ENCODE assay signal across 2 cellular contexts in the genomic region with DNA sequence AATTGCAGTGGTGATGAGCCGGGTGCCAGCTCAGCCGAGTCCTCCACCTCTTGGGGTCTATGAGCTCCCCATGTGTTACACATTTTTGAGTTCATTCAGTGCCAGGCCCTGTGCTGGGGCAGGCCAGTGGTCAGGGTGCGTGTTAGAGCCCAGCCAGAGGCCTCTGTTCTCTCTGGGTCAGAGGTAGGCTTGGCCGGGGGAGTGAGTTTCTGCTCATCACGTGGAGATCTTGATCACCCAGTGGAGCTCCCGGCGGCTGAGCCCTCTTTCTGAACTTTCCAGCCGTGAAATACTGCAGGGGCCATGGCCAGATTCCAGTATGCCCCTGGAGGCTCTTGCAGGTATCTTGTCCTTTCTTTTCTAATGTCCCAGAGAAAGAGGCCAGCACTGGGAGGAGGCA.
TF ChIP-seq lines count a peak whose summit lies in the region.

No MANE protein-coding gene starts in this region.

TF ChIP-seq in A549, 52 proteins besides CTCF, POLR2A, EP300 and RAD21 (continued from another document):
- TF ChIP-seq, protein P1, sequence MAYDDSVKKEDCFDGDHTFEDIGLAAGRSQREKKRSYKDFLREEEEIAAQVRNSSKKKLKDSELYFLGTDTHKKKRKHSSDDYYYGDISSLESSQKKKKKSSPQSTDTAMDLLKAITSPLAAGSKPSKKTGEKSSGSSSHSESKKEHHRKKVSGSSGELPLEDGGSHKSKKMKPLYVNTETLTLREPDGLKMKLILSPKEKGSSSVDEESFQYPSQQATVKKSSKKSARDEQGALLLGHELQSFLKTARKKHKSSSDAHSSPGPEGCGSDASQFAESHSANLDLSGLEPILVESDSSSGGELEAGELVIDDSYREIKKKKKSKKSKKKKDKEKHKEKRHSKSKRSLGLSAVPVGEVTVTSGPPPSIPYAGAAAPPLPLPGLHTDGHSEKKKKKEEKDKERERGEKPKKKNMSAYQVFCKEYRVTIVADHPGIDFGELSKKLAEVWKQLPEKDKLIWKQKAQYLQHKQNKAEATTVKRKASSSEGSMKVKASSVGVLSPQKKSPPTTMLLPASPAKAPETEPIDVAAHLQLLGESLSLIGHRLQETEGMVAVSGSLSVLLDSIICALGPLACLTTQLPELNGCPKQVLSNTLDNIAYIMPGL (CRISPR knock-in tag; IDR thresholded peaks at IDR 0.05; ENCODE audit: borderline replicate concordance), result no peak
- TF ChIP-seq FOXS1 (CRISPR knock-in tag; IDR thresholded peaks at IDR 0.05), result no peak
TF ChIP-seq in A549: peak in this region for 0.

TF ChIP-seq in GM23338, 12 proteins besides CTCF, POLR2A, EP300 and RAD21 (continued from another document):
- TF ChIP-seq, protein P2, sequence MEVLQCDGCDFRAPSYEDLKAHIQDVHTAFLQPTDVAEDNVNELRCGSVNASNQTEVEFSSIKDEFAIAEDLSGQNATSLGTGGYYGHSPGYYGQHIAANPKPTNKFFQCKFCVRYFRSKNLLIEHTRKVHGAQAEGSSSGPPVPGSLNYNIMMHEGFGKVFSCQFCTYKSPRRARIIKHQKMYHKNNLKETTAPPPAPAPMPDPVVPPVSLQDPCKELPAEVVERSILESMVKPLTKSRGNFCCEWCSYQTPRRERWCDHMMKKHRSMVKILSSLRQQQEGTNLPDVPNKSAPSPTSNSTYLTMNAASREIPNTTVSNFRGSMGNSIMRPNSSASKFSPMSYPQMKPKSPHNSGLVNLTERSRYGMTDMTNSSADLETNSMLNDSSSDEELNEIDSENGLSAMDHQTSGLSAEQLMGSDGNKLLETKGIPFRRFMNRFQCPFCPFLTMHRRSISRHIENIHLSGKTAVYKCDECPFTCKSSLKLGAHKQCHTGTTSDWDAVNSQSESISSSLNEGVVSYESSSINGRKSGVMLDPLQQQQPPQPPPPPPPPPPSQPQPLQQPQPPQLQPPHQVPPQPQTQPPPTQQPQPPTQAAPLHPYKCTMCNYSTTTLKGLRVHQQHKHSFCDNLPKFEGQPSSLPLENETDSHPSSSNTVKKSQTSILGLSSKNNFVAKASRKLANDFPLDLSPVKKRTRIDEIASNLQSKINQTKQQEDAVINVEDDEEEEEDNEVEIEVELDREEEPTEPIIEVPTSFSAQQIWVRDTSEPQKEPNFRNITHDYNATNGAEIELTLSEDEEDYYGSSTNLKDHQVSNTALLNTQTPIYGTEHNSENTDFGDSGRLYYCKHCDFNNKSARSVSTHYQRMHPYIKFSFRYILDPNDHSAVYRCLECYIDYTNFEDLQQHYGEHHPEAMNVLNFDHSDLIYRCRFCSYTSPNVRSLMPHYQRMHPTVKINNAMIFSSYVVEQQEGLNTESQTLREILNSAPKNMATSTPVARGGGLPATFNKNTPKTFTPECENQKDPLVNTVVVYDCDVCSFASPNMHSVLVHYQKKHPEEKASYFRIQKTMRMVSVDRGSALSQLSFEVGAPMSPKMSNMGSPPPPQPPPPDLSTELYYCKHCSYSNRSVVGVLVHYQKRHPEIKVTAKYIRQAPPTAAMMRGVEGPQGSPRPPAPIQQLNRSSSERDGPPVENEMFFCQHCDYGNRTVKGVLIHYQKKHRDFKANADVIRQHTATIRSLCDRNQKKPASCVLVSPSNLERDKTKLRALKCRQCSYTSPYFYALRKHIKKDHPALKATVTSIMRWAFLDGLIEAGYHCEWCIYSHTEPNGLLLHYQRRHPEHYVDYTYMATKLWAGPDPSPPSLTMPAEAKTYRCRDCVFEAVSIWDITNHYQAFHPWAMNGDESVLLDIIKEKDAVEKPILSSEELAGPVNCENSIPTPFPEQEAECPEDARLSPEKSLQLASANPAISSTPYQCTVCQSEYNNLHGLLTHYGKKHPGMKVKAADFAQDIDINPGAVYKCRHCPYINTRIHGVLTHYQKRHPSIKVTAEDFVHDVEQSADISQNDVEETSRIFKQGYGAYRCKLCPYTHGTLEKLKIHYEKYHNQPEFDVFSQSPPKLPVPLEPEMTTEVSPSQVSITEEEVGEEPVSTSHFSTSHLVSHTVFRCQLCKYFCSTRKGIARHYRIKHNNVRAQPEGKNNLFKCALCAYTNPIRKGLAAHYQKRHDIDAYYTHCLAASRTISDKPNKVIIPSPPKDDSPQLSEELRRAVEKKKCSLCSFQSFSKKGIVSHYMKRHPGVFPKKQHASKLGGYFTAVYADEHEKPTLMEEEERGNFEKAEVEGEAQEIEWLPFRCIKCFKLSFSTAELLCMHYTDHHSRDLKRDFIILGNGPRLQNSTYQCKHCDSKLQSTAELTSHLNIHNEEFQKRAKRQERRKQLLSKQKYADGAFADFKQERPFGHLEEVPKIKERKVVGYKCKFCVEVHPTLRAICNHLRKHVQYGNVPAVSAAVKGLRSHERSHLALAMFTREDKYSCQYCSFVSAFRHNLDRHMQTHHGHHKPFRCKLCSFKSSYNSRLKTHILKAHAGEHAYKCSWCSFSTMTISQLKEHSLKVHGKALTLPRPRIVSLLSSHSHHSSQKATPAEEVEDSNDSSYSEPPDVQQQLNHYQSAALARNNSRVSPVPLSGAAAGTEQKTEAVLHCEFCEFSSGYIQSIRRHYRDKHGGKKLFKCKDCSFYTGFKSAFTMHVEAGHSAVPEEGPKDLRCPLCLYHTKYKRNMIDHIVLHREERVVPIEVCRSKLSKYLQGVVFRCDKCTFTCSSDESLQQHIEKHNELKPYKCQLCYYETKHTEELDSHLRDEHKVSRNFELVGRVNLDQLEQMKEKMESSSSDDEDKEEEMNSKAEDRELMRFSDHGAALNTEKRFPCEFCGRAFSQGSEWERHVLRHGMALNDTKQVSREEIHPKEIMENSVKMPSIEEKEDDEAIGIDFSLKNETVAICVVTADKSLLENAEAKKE (CRISPR knock-in tag; IDR thresholded peaks at IDR 0.05), result no peak
- no peak for TF ChIP-seq ZNF114 (CRISPR knock-in tag; IDR thresholded peaks at IDR 0.05)
- TF ChIP-seq CREB1 (CRISPR knock-in tag; IDR thresholded peaks at IDR 0.05; ENCODE audit: low read depth), result no peak
- TF ChIP-seq, protein P3, sequence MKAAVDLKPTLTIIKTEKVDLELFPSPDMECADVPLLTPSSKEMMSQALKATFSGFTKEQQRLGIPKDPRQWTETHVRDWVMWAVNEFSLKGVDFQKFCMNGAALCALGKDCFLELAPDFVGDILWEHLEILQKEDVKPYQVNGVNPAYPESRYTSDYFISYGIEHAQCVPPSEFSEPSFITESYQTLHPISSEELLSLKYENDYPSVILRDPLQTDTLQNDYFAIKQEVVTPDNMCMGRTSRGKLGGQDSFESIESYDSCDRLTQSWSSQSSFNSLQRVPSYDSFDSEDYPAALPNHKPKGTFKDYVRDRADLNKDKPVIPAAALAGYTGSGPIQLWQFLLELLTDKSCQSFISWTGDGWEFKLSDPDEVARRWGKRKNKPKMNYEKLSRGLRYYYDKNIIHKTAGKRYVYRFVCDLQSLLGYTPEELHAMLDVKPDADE (IDR thresholded peaks at IDR 0.05), result no peak
- TF ChIP-seq STAT1 (IDR thresholded peaks at IDR 0.05; ENCODE audit: unreplicated experiment), result no peak
- no peak for TF ChIP-seq NANOG (IDR thresholded peaks at IDR 0.05; ENCODE audit: borderline replicate concordance)
- no peak for TF ChIP-seq JUNB (IDR thresholded peaks at IDR 0.05; ENCODE audit: unreplicated experiment)
- no peak for TF ChIP-seq ZNF331 (CRISPR knock-in tag; IDR thresholded peaks at IDR 0.05; ENCODE audit: low read depth)
- TF ChIP-seq EZH2phosphoT487 (IDR thresholded peaks at IDR 0.05; ENCODE audit: unreplicated experiment), result no peak
